30 cellular contexts compared by ENCODE assay signal in the genomic region with DNA sequence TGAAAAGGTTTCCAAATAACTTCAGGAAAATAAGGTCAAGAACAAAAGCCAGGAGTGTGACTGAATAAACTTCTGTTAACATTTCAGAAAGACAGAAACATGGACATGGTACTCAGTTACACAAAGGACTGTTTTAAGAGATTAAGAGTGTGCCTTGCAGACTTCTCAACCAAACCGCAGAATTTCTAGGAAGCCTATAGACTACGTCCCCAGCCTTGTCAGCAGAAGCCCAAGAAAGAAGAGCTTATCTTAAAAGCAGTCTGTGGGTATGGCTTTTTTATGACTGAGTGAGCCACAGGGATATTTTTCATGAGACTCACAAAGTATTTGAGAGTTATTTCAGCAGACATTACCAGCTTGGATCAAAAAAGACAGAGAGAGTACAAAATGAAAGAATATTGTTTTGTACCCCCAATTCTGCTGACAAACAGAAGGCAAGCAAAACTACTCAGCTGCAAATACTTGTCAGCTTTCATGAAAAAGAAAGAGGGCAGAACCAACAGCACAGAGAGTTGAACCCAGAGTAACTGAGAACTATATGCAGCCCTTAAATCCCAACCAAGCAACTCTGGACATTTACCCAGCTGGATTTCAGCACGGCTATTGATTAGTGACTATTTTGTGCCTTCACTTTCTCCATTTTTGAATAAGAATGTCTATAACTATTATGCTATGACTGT.
DNase-seq lines count a peak whose midpoint lies in the region; ATAC-seq lines count a peak whose summit lies in the region.
"Had no signal": no experiment of that assay in that cellular context is flagged by ENCODE, and none has a peak within 500 bp of the region (broad histone marks: within the 10 kb centered on the region; RNA-seq: fewer than 3 reads in every experiment).

No MANE protein-coding gene starts in this region.

- ATAC-seq in T-cell (replicated peaks in 1 of 4) = no peak
- ATAC-seq in activated CD8-positive, alpha-beta memory T cell treated with anti-CD3 and anti-CD28 coated beads, Interleukin-2, amount 10 ng/mL, durations not matched to agents 7 days and 5 days = no peak
- ATAC-seq: left colon; natural killer cell treated with Interleukin-12 subunit alpha and Interleukin-12 subunit beta and Interleukin-15 and Interleukin-18, amount 100 ng/mL, for 72 hours; psoas muscle; T-helper 17 cell had no signal

- no peak overlapping the region for H3K4me3 Mint-ChIP-seq in T-cell
- H3K4me3 Mint-ChIP-seq in activated CD8-positive, alpha-beta memory T cell treated with anti-CD3 and anti-CD28 coated beads, Interleukin-2, amount 10 ng/mL, durations not matched to agents 7 days and 5 days = no peak overlapping the region
- H3K4me3 Mint-ChIP-seq: activated naive CD8-positive, alpha-beta T cell; immature natural killer cell; natural killer cell treated with Interleukin-12 subunit alpha and Interleukin-12 subunit beta and Interleukin-15 and Interleukin-18, amount 100 ng/mL, for 72 hours; T-helper 17 cell had no signal

- H3K4me1 Mint-ChIP-seq in T-cell = no peaks in the 10 kb centered on the region
- H3K4me1 Mint-ChIP-seq in activated CD8-positive, alpha-beta memory T cell treated with anti-CD3 and anti-CD28 coated beads, Interleukin-2, amount 10 ng/mL, durations not matched to agents 7 days and 5 days = no peaks in the 10 kb centered on the region
- H3K4me1 Mint-ChIP-seq: immature natural killer cell, T-helper 17 cell had no signal

- POLR2A ChIA-PET in T-cell (lab: Charles Lee) = no interaction called here

- no peak overlapping the region for H3K27ac Mint-ChIP-seq in T-cell
- no peak overlapping the region for H3K27ac Mint-ChIP-seq in activated CD8-positive, alpha-beta memory T cell treated with anti-CD3 and anti-CD28 coated beads, Interleukin-2, amount 10 ng/mL, durations not matched to agents 7 days and 5 days
- H3K27ac Mint-ChIP-seq: activated naive CD8-positive, alpha-beta T cell; immature natural killer cell; natural killer cell treated with Interleukin-12 subunit alpha and Interleukin-12 subunit beta and Interleukin-15 and Interleukin-18, amount 100 ng/mL, for 72 hours; T-helper 17 cell had no signal

- no peak overlapping the region for H3K4me3 ChIP-seq in MG63
- H3K4me3 ChIP-seq: BLaER1 treated with 17β-estradiol and CSF1 and Interleukin-3, amounts not matched to agents 10 nM and 100 nM; coronary artery; psoas muscle; thyroid gland had no signal

- H3K36me3 Mint-ChIP-seq in T-cell = no peaks in the 10 kb centered on the region
- H3K36me3 Mint-ChIP-seq in activated CD8-positive, alpha-beta memory T cell treated with anti-CD3 and anti-CD28 coated beads, Interleukin-2, amount 10 ng/mL, durations not matched to agents 7 days and 5 days = peaks cover 1% of the 10 kb centered on the region
- H3K36me3 Mint-ChIP-seq: activated naive CD8-positive, alpha-beta T cell; immature natural killer cell; natural killer cell treated with Interleukin-12 subunit alpha and Interleukin-12 subunit beta and Interleukin-15 and Interleukin-18, amount 100 ng/mL, for 72 hours had no signal

- CTCF ChIA-PET in T-cell (lab: Charles Lee) = interaction anchor here (0.7 kb wide), 2 partner anchors 74 to 578 kb away, joined by 3 read pairs; no protein-coding TSS in a partner anchor
- CTCF ChIA-PET in activated CD8-positive, alpha-beta memory T cell treated with anti-CD3 and anti-CD28 coated beads, Interleukin-2, amount 10 ng/mL, durations not matched to agents 7 days and 5 days (lab: Charles Lee) = no interaction called here

- no peaks in the 10 kb centered on the region for H3K36me3 ChIP-seq in MG63
- H3K36me3 ChIP-seq: BLaER1 treated with 17β-estradiol and CSF1 and Interleukin-3, amounts not matched to agents 10 nM and 100 nM; thyroid gland had no signal

- peaks cover 27 to 47% (median 33%) of the 10 kb centered on the region in 3 donors for H3K9me3 Mint-ChIP-seq in T-cell
- peaks cover 23% of the 10 kb centered on the region for H3K9me3 Mint-ChIP-seq in activated CD8-positive, alpha-beta memory T cell treated with anti-CD3 and anti-CD28 coated beads, Interleukin-2, amount 10 ng/mL, durations not matched to agents 7 days and 5 days (ENCODE audit: low read depth)

- H3K9me3 ChIP-seq in MG63 = no peaks in the 10 kb centered on the region
- H3K9me3 ChIP-seq: SK-N-SH, thyroid gland had no signal

- no peaks in the 10 kb centered on the region for H3K27me3 ChIP-seq in MG63
- H3K27me3 ChIP-seq: BLaER1 treated with 17β-estradiol and CSF1 and Interleukin-3, amounts not matched to agents 10 nM and 100 nM; thyroid gland had no signal

- peak; percentile 66 for DNase-seq in HT1080 (ENCODE audit: low read depth)
- DNase-seq in RPMI7951 (ENCODE audit: low read depth) = peak; percentile 22
- peak; percentile 6 for DNase-seq in astrocyte of the hippocampus (ENCODE audit: low read depth, low spot score)
- DNase-seq in T-cell = no peak
- DNase-seq in MG63 = no peak
- DNase-seq in activated CD8-positive, alpha-beta memory T cell treated with anti-CD3 and anti-CD28 coated beads, Interleukin-2, amount 10 ng/mL, durations not matched to agents 7 days and 5 days = no peak
- DNase-seq in activated CD4-positive, alpha-beta T cell treated with anti-CD3 and anti-CD28 coated beads for 1 hour = no peak
- DNase-seq: activated CD4-positive, alpha-beta T cell treated with anti-CD3 and anti-CD28 coated beads for 4 hours; activated effector memory CD4-positive, alpha-beta T cell treated with Interleukin-2 at 50 U/mL for 16 hours; aorta; caudate nucleus; COR-L47; effector memory CD4-positive, alpha-beta T cell; immature natural killer cell; Karpas-422; left colon; mammary epithelial cell; MV-4-11; NCI-H446; NCI-H774; occipital lobe; psoas muscle; SK-N-SH; stimulated activated CD4-positive, alpha-beta T cell treated with anti-CD3 and anti-CD28 coated beads, Interleukin-4, amount 100 ng/mL, for 24 hours; T-helper 17 cell; thyroid gland had no signal

- H3K27me3 Mint-ChIP-seq in T-cell = no peaks in the 10 kb centered on the region
- H3K27me3 Mint-ChIP-seq in activated CD8-positive, alpha-beta memory T cell treated with anti-CD3 and anti-CD28 coated beads, Interleukin-2, amount 10 ng/mL, durations not matched to agents 7 days and 5 days = no peaks in the 10 kb centered on the region
- H3K27me3 Mint-ChIP-seq: activated naive CD8-positive, alpha-beta T cell; natural killer cell treated with Interleukin-12 subunit alpha and Interleukin-12 subunit beta and Interleukin-15 and Interleukin-18, amount 100 ng/mL, for 72 hours; T-helper 17 cell had no signal

Comparison
In these comparisons a context has a peak if more than half of its experiments do, and no peak if none do; other contexts are left out.
1. DNase-seq: peak in HT1080 (single experiment), RPMI7951 (single experiment) and astrocyte of the hippocampus (single experiment); none in T-cell (0 of 34), MG63 (single experiment), activated CD8-positive, alpha-beta memory T cell treated with anti-CD3 and anti-CD28 coated beads, Interleukin-2, amount 10 ng/mL, durations not matched to agents 7 days and 5 days (single experiment) and activated CD4-positive, alpha-beta T cell treated with anti-CD3 and anti-CD28 coated beads for 1 hour (single experiment).